In the genomic region with DNA sequence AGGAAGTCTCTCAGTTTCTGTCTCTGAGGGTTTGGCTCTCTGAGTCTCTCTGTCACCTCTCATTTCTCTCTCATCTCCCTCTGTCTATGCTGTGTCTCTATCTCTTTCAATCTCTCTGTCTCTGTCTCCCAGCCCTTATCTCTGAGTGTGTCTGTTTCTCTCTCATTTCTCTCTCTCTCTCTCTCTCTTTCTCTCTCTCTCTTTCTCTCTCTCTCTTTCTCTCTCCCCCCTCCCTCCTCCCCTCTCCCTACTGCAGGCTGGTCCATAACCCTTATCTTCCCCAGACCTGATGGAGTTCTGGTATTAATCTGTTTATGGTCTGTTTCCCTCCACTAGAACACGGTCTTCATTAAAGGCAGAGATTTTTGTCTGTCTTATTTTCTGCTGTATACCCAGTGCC, we compare ENCODE assay signal across 22 cellular contexts. TPM values are rescaled to one million over a fixed set of nuclear protein-coding genes. Genes with fewer than 3 reads are reported as not detected.
DNase-seq lines count a peak whose midpoint lies in the region; ATAC-seq and TF ChIP-seq lines count a peak whose summit lies in the region.
"Had no signal": no experiment of that assay in that cellular context is flagged by ENCODE, and none has a peak within 500 bp of the region (broad histone marks: within the 10 kb centered on the region; RNA-seq: fewer than 3 reads in every experiment).

No MANE protein-coding gene starts in this region.

- no peaks in the 10 kb centered on the region for H3K9me3 ChIP-seq in RWPE2 (ENCODE audit: severe bottlenecking)
- H3K9me3 ChIP-seq in smooth muscle cell (replicated peaks; ENCODE audit: low read depth): no peaks in the 10 kb centered on the region
- H3K9me3 ChIP-seq: MG63, SK-N-SH had no signal

- H2AFZ ChIP-seq in smooth muscle cell (ENCODE audit: low read depth): no peak overlapping the region

- H3K4me2 ChIP-seq in smooth muscle cell: no peak overlapping the region

- no peaks in the 10 kb centered on the region for H3K36me3 Mint-ChIP-seq in activated naive CD4-positive, alpha-beta T cell treated with anti-CD3 and anti-CD28 coated beads, Interleukin-2, amount 50 U/mL, for 24 hours
- peaks cover under 1% of the 10 kb centered on the region for H3K36me3 Mint-ChIP-seq in activated naive CD4-positive, alpha-beta T cell treated with anti-CD3 and anti-CD28 coated beads for 36 hours (ENCODE audit: low read depth)
- no peaks in the 10 kb centered on the region for H3K36me3 Mint-ChIP-seq in immature natural killer cell

- DNase-seq in activated naive CD4-positive, alpha-beta T cell treated with anti-CD3 and anti-CD28 coated beads for 36 hours: no peak
- DNase-seq in RWPE2 (ENCODE audit: low spot score) (no peak), immature natural killer cell (no peak), smooth muscle cell (lab: John Stamatoyannopoulos, UW; ENCODE audit: unreplicated experiment) (no peak), NCI-H1048 (lab: John Stamatoyannopoulos, UW) (no peak), Right ventricle myocardium superior (no peak)
- DNase-seq: ACHN, C1 segment of cervical spinal cord, DMS79, Kasumi-1, MG63, NCI-H1092, NCI-H146, NCI-H2029 treated with DMSO at 0.1 percent for 48 hours, NCI-H2171 treated with DMSO at 0.1 percent for 48 hours, SHP77 treated with DMSO at 0.1 percent for 48 hours, SK-N-SH had no signal

- H3K27ac Mint-ChIP-seq in activated naive CD4-positive, alpha-beta T cell treated with anti-CD3 and anti-CD28 coated beads, Interleukin-2, amount 50 U/mL, for 24 hours: no peak overlapping the region
- H3K27ac Mint-ChIP-seq in activated naive CD4-positive, alpha-beta T cell treated with anti-CD3 and anti-CD28 coated beads for 36 hours: no peak overlapping the region
- no peak overlapping the region for H3K27ac Mint-ChIP-seq in immature natural killer cell

- peaks cover 23% of the 10 kb centered on the region for H3K79me2 ChIP-seq in smooth muscle cell (ENCODE audit: low read depth)

- peaks cover 16% of the 10 kb centered on the region for H3K4me1 ChIP-seq in RWPE2 (ENCODE audit: insufficient read depth, poor library complexity, severe bottlenecking)
- H3K4me1 ChIP-seq in smooth muscle cell (ENCODE audit: low read depth): no peaks in the 10 kb centered on the region

- peaks cover 20% of the 10 kb centered on the region for H3K36me3 ChIP-seq in RWPE2 (ENCODE audit: low read depth)
- H3K36me3 ChIP-seq in smooth muscle cell (ENCODE audit: low read depth): no peaks in the 10 kb centered on the region

- TF ChIP-seq CTCF in RWPE2 (IDR thresholded peaks at IDR 0.05; ENCODE audit: poor library complexity, severe bottlenecking) (no peak), smooth muscle cell (IDR thresholded peaks at IDR 0.05; ENCODE audit: borderline replicate concordance, insufficient read depth, poor library complexity, severe bottlenecking) (no peak)

- H3K4me3 ChIP-seq in RWPE2 (ENCODE audit: severe bottlenecking) (no peak overlapping the region), smooth muscle cell (no peak overlapping the region)

- intact Hi-C loops in activated naive CD4-positive, alpha-beta T cell treated with anti-CD3 and anti-CD28 coated beads for 36 hours (cut with micrococcal nuclease): no loop called here
- intact Hi-C loops in Right ventricle myocardium superior (cut with DNase I): no loop called here

- H3K9me3 Mint-ChIP-seq in activated naive CD4-positive, alpha-beta T cell treated with anti-CD3 and anti-CD28 coated beads, Interleukin-2, amount 50 U/mL, for 24 hours: no peaks in the 10 kb centered on the region
- H3K9me3 Mint-ChIP-seq in activated naive CD4-positive, alpha-beta T cell treated with anti-CD3 and anti-CD28 coated beads for 36 hours: no peaks in the 10 kb centered on the region
- H3K9me3 Mint-ChIP-seq in immature natural killer cell: no peaks in the 10 kb centered on the region

- H3K4me1 Mint-ChIP-seq in activated naive CD4-positive, alpha-beta T cell treated with anti-CD3 and anti-CD28 coated beads, Interleukin-2, amount 50 U/mL, for 24 hours: no peaks in the 10 kb centered on the region
- H3K4me1 Mint-ChIP-seq in activated naive CD4-positive, alpha-beta T cell treated with anti-CD3 and anti-CD28 coated beads for 36 hours (ENCODE audit: low read depth): peaks cover 2% of the 10 kb centered on the region
- H3K4me1 Mint-ChIP-seq in immature natural killer cell: peaks cover 4 to 11% of the 10 kb centered on the region in 2 donors

- peak overlapping the region; percentile 15 for H3K4me3 Mint-ChIP-seq in activated naive CD4-positive, alpha-beta T cell treated with anti-CD3 and anti-CD28 coated beads, Interleukin-2, amount 50 U/mL, for 24 hours
- no peak overlapping the region for H3K4me3 Mint-ChIP-seq in activated naive CD4-positive, alpha-beta T cell treated with anti-CD3 and anti-CD28 coated beads for 36 hours
- peak overlapping the region in 3 of 5 donors; percentile 33 to 85 (median 82) for H3K4me3 Mint-ChIP-seq in immature natural killer cell

- no peak for ATAC-seq in RWPE2 (ENCODE audit: low read depth)
- no peak for ATAC-seq in Right ventricle myocardium superior (ENCODE audit: poor library complexity)

- H3F3A ChIP-seq in smooth muscle cell (ENCODE audit: low read depth): peaks cover 5% of the 10 kb centered on the region

- peak overlapping the region; percentile 82 for H3K27ac ChIP-seq in RWPE2 (ENCODE audit: poor library complexity, severe bottlenecking)
- H3K27ac ChIP-seq in smooth muscle cell (ENCODE audit: low read depth): no peak overlapping the region
- H3K27ac ChIP-seq: HL-60 had no signal

- H3K27me3 Mint-ChIP-seq in activated naive CD4-positive, alpha-beta T cell treated with anti-CD3 and anti-CD28 coated beads, Interleukin-2, amount 50 U/mL, for 24 hours: peaks cover 2% of the 10 kb centered on the region
- H3K27me3 Mint-ChIP-seq in activated naive CD4-positive, alpha-beta T cell treated with anti-CD3 and anti-CD28 coated beads for 36 hours (ENCODE audit: low read depth): peaks cover 3% of the 10 kb centered on the region
- H3K27me3 Mint-ChIP-seq in immature natural killer cell (ENCODE audit: low read depth in 3 of 3): peaks cover 4 to 14% (median 5%) of the 10 kb centered on the region in 3 donors

- H3K27me3 ChIP-seq in RWPE2 (ENCODE audit: insufficient read depth, poor library complexity, severe bottlenecking) (no peaks in the 10 kb centered on the region), smooth muscle cell (ENCODE audit: low read depth) (no peaks in the 10 kb centered on the region)
- H3K27me3 ChIP-seq: MG63 had no signal

- peaks cover 14% of the 10 kb centered on the region for H4K20me1 ChIP-seq in smooth muscle cell (ENCODE audit: low read depth)

- H3K9ac ChIP-seq in smooth muscle cell (ENCODE audit: low read depth): no peak overlapping the region
- H3K9ac ChIP-seq: SK-N-SH had no signal

- WGBS in smooth muscle cell (ENCODE audit: low lambda C conversion rate): 4% methylated on average over 1 of the region's 1 CpG

- CTCF ChIA-PET in activated naive CD4-positive, alpha-beta T cell treated with anti-CD3 and anti-CD28 coated beads for 36 hours (lab: Charles Lee): interaction anchor here (2.0 kb wide), 1 partner anchor 71 kb away, joined by 8 read pairs; no protein-coding TSS in a partner anchor

RNA-seq across cellular contexts. Expression of a gene that starts 1.3 kb away (rescaled TPM):
- 1 to 10 TPM; 8.9 to 9.8 TPM for total RNA-seq in activated naive CD4-positive, alpha-beta T cell treated with anti-CD3 and anti-CD28 coated beads for 36 hours
- polyA plus RNA-seq in immature natural killer cell (1 to 10 TPM in 2 of 3 donors, under 1 TPM in 1; 0.87 to 7.3 (median 2.2) TPM), smooth muscle cell (28.5 and 35.0 TPM in 2 replicates)
- total RNA-seq in smooth muscle cell (23.5 and 25.4 TPM in 2 replicates), Right ventricle myocardium superior (32.1 TPM)

RNA-seq across cellular contexts. Expression of a gene that starts 28.9 kb away (rescaled TPM):
- total RNA-seq in activated naive CD4-positive, alpha-beta T cell treated with anti-CD3 and anti-CD28 coated beads for 36 hours: under 1 TPM; 0.17 to 0.27 TPM
- polyA plus RNA-seq in immature natural killer cell: under 1 TPM in 1 of 3 donors, not detected in 2; 0.22 TPM
- total RNA-seq in smooth muscle cell: 0.81 and 1.5 TPM in 2 replicates
- 0.88 and 2.4 TPM in 2 replicates for polyA plus RNA-seq in smooth muscle cell
- 3.9 TPM for total RNA-seq in Right ventricle myocardium superior

RNA-seq across cellular contexts. Expression of a gene that starts 29.0 kb away (rescaled TPM):
- total RNA-seq in activated naive CD4-positive, alpha-beta T cell treated with anti-CD3 and anti-CD28 coated beads for 36 hours: not detected
- polyA plus RNA-seq in immature natural killer cell: not detected
- not detected in 2 replicates for total RNA-seq in smooth muscle cell
- not detected in 2 replicates for polyA plus RNA-seq in smooth muscle cell
- not detected for total RNA-seq in Right ventricle myocardium superior
- total RNA-seq: H1, HT1080, NCI-H460 had no signal
- polyA plus RNA-seq: H1 had no signal

RNA-seq across cellular contexts. Expression of a gene that starts 56.6 kb away (rescaled TPM):
- not detected for total RNA-seq in activated naive CD4-positive, alpha-beta T cell treated with anti-CD3 and anti-CD28 coated beads for 36 hours
- polyA plus RNA-seq in immature natural killer cell: not detected
- not detected in 2 replicates for total RNA-seq in smooth muscle cell
- not detected in 2 replicates for polyA plus RNA-seq in smooth muscle cell
- not detected for total RNA-seq in Right ventricle myocardium superior
- total RNA-seq: H1, HT1080, NCI-H460 had no signal
- polyA plus RNA-seq: H1, SK-N-SH had no signal
